Comparison of ENCODE assay signal across 8 cellular contexts in the genomic region with DNA sequence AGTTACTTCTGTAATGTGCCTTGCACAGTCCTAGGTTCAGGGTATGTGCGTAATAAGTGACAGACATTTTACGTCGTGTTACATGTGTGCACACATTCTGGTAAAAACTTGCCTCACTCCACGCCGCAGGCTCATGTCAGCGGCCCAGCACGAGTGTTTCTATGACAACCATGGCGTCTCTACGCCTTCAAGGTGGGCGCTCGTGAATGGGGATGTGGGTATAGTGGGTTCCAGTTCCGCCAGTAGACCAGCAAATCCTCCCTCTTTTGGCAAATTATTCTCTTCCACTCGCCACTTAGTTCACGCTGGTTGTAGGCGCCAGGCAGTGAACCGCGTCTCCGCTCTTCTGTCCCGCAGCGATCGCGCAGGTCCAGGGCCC. TPM values are rescaled to one million over a fixed set of nuclear protein-coding genes. Genes with fewer than 3 reads are reported as not detected.
DNase-seq lines count a peak whose midpoint lies in the region; ATAC-seq and TF ChIP-seq lines count a peak whose summit lies in the region.

No MANE protein-coding gene starts in this region.

- 26 to 48% (median 32%) methylated on average over 14 to 22 of the region's 22 CpGs for WGBS in heart left ventricle, 4 donors

- DNase-seq in CD8-positive, alpha-beta T cell, result peak in 2 of 7 experiments; percentile 39 to 69
- peak; percentile 52 for DNase-seq in activated CD8-positive, alpha-beta T cell treated with anti-CD3 and anti-CD28 coated beads for 36 hours
- no peak for DNase-seq in heart left ventricle
- no peak for DNase-seq in gastrocnemius medialis
- DNase-seq in foreskin melanocyte, result no peak
- no peak for DNase-seq in inferior parietal cortex (ENCODE audit: extremely low spot score)
- no peak for DNase-seq in kidney glomerular epithelial cell (lab: John Stamatoyannopoulos, UW)

- TF ChIP-seq CTCF in CD8-positive, alpha-beta T cell (IDR thresholded peaks at IDR 0.05), result no peak
- TF ChIP-seq CTCF in activated CD8-positive, alpha-beta T cell treated with anti-CD3 and anti-CD28 coated beads for 36 hours (IDR thresholded peaks at IDR 0.05), result no peak
- TF ChIP-seq CTCF in heart left ventricle (IDR thresholded peaks at IDR 0.05) (no peak), gastrocnemius medialis (IDR thresholded peaks at IDR 0.05 in 4 of 5, conservative IDR thresholded peaks at IDR 0.05 in 1 of 5) (no peak)

- intact Hi-C loops in CD8-positive, alpha-beta T cell (cut with DNase I, micrococcal nuclease), result no loop called here
- intact Hi-C loops in activated CD8-positive, alpha-beta T cell treated with anti-CD3 and anti-CD28 coated beads for 36 hours (cut with micrococcal nuclease), result no loop called here
- intact Hi-C loops in heart left ventricle (cut with DNase I) (loop anchor here in 2 of 10 donors (5.0 to 10.0 kb wide), 3 partner anchors 54 to 81 kb away; a partner anchor contains a TSS), gastrocnemius medialis (cut with DNase I; ENCODE audit: low total_unique reads) (no loop called here)

- POLR2A ChIA-PET in CD8-positive, alpha-beta T cell (lab: Charles Lee), result no interaction called here
- POLR2A ChIA-PET in activated CD8-positive, alpha-beta T cell treated with anti-CD3 and anti-CD28 coated beads for 36 hours (lab: Charles Lee), result no interaction called here

- H3K4me1 ChIP-seq in CD8-positive, alpha-beta T cell (ENCODE audit: insufficient read depth, low read length), result peaks cover 20% of the 10 kb centered on the region
- peaks cover 0 to 25% (median 17%) of the 10 kb centered on the region in 12 donors for H3K4me1 ChIP-seq in heart left ventricle
- peaks cover 6 to 20% of the 10 kb centered on the region in 2 donors for H3K4me1 ChIP-seq in gastrocnemius medialis

- CTCF ChIA-PET in CD8-positive, alpha-beta T cell (lab: Charles Lee), result no interaction called here
- CTCF ChIA-PET in activated CD8-positive, alpha-beta T cell treated with anti-CD3 and anti-CD28 coated beads for 36 hours (lab: Charles Lee), result no interaction called here

- no peaks in the 10 kb centered on the region for H3K36me3 Mint-ChIP-seq in CD8-positive, alpha-beta T cell
- H3K36me3 Mint-ChIP-seq in activated CD8-positive, alpha-beta T cell treated with anti-CD3 and anti-CD28 coated beads for 36 hours (ENCODE audit: low read depth), result no peaks in the 10 kb centered on the region

- H3K27me3 ChIP-seq in CD8-positive, alpha-beta T cell (ENCODE audit: insufficient read depth, low read length), result peaks cover 19% of the 10 kb centered on the region
- H3K27me3 ChIP-seq in heart left ventricle (peaks cover 0 to 36% (median 0%) of the 10 kb centered on the region in 9 donors), gastrocnemius medialis (no peaks in the 10 kb centered on the region)

- ATAC-seq in CD8-positive, alpha-beta T cell, result peak; percentile 72
- ATAC-seq in HG02642 (IDR thresholded peaks at IDR 0.05; ENCODE audit: poor library complexity, unreplicated experiment) (peak; percentile 49), heart left ventricle (peak in 2 of 4 donors; percentile 3 to 4), gastrocnemius medialis (peak; percentile 26 to 39)
- ATAC-seq in activated CD8-positive, alpha-beta T cell treated with anti-CD3 and anti-CD28 coated beads for 36 hours, result peak; percentile 48

- TF ChIP-seq POLR2A in heart left ventricle (IDR thresholded peaks at IDR 0.05), result no peak
- TF ChIP-seq POLR2A in gastrocnemius medialis (IDR thresholded peaks at IDR 0.05), result no peak

- in situ Hi-C loops in gastrocnemius medialis (cut with MboI; ENCODE audit: low sequenced_read_pairs in 4 of 4), result loop anchor here in 3 of 4 donors (10.0 to 25.0 kb wide), 3 partner anchors 64 to 376 kb away; a partner anchor contains a TSS

- H3K27ac ChIP-seq in CD8-positive, alpha-beta T cell (ENCODE audit: low read depth, low read length), result no peak overlapping the region
- peak overlapping the region in 10 of 12 donors; percentile 23 to 75 (median 62) for H3K27ac ChIP-seq in heart left ventricle
- H3K27ac ChIP-seq in gastrocnemius medialis, result peak overlapping the region; percentile 68 to 81 (median 74)

- H3K9me3 Mint-ChIP-seq in CD8-positive, alpha-beta T cell, result no peaks in the 10 kb centered on the region
- no peaks in the 10 kb centered on the region for H3K9me3 Mint-ChIP-seq in activated CD8-positive, alpha-beta T cell treated with anti-CD3 and anti-CD28 coated beads for 36 hours

- peak overlapping the region; percentile 81 for H3K4me3 Mint-ChIP-seq in CD8-positive, alpha-beta T cell
- H3K4me3 Mint-ChIP-seq in activated CD8-positive, alpha-beta T cell treated with anti-CD3 and anti-CD28 coated beads for 36 hours, result peak overlapping the region; percentile 67

- no peaks in the 10 kb centered on the region for H3K36me3 ChIP-seq in CD8-positive, alpha-beta T cell (ENCODE audit: insufficient read depth, low read length)
- H3K36me3 ChIP-seq in heart left ventricle (no peaks in the 10 kb centered on the region), gastrocnemius medialis (no peaks in the 10 kb centered on the region)

- H3K27me3 Mint-ChIP-seq in CD8-positive, alpha-beta T cell (ENCODE audit: low read depth), result peaks cover 56% of the 10 kb centered on the region
- H3K27me3 Mint-ChIP-seq in activated CD8-positive, alpha-beta T cell treated with anti-CD3 and anti-CD28 coated beads for 36 hours, result peaks cover 58% of the 10 kb centered on the region

- peaks cover 26% of the 10 kb centered on the region for H3K4me1 Mint-ChIP-seq in CD8-positive, alpha-beta T cell (ENCODE audit: low read depth)
- H3K4me1 Mint-ChIP-seq in activated CD8-positive, alpha-beta T cell treated with anti-CD3 and anti-CD28 coated beads for 36 hours (ENCODE audit: low read depth), result peaks cover 22% of the 10 kb centered on the region

- H3K27ac Mint-ChIP-seq in CD8-positive, alpha-beta T cell, result no peak overlapping the region
- no peak overlapping the region for H3K27ac Mint-ChIP-seq in activated CD8-positive, alpha-beta T cell treated with anti-CD3 and anti-CD28 coated beads for 36 hours

- H3K9me3 ChIP-seq in CD8-positive, alpha-beta T cell (ENCODE audit: low read length), result no peaks in the 10 kb centered on the region
- no peaks in the 10 kb centered on the region for H3K9me3 ChIP-seq in heart left ventricle
- H3K9me3 ChIP-seq in gastrocnemius medialis, result no peaks in the 10 kb centered on the region

- peak overlapping the region; percentile 37 for H3K4me3 ChIP-seq in CD8-positive, alpha-beta T cell (ENCODE audit: low read depth, low read length)
- peak overlapping the region; percentile 2 to 73 (median 64) for H3K4me3 ChIP-seq in heart left ventricle
- peak overlapping the region; percentile 63 to 73 (median 69) for H3K4me3 ChIP-seq in gastrocnemius medialis

RNA-seq across cellular contexts. Expression of a gene that starts 40.3 kb away (rescaled TPM):
- 1 to 10 TPM; 3.7 to 4.1 TPM for total RNA-seq in CD8-positive, alpha-beta T cell
- total RNA-seq in activated CD8-positive, alpha-beta T cell treated with anti-CD3 and anti-CD28 coated beads for 36 hours, result 1 to 10 TPM; 4.3 to 5.1 TPM
- total RNA-seq in heart left ventricle (10 to 100 TPM in 3 of 9 donors, 1 to 10 TPM in 6; 6.4 to 10.8 (median 8.6) TPM), gastrocnemius medialis (1 to 10 TPM; 3.0 to 5.2 (median 3.9) TPM)
- polyA plus RNA-seq in heart left ventricle, result 1 to 10 TPM; 6.0 to 6.2 TPM

RNA-seq across cellular contexts. Expression of a gene that starts 53.8 kb away (rescaled TPM):
- 10 to 100 TPM; 18.3 to 20.3 TPM for total RNA-seq in CD8-positive, alpha-beta T cell
- 10 to 100 TPM; 21.3 to 22.0 TPM for total RNA-seq in activated CD8-positive, alpha-beta T cell treated with anti-CD3 and anti-CD28 coated beads for 36 hours
- total RNA-seq in heart left ventricle (10 to 100 TPM; 13.0 to 38.2 (median 23.6) TPM), gastrocnemius medialis (10 to 100 TPM; 11.9 to 24.2 (median 17.2) TPM)
- 10 to 100 TPM; 28.2 to 34.8 TPM for polyA plus RNA-seq in heart left ventricle

RNA-seq across cellular contexts. Expression of a gene that starts 58.0 kb away (rescaled TPM):
- total RNA-seq in CD8-positive, alpha-beta T cell, result 10 to 100 TPM; 20.1 to 24.3 TPM
- 10 to 100 TPM; 17.2 to 19.0 TPM for total RNA-seq in activated CD8-positive, alpha-beta T cell treated with anti-CD3 and anti-CD28 coated beads for 36 hours
- total RNA-seq in heart left ventricle (10 to 100 TPM in 2 of 9 donors, 1 to 10 TPM in 7; 5.8 to 11.0 (median 9.0) TPM), gastrocnemius medialis (1 to 10 TPM; 4.5 to 9.1 (median 6.5) TPM)
- polyA plus RNA-seq in heart left ventricle, result 1 to 10 TPM; 8.5 to 9.0 TPM
